9 cellular contexts compared by ENCODE assay signal in the genomic region with DNA sequence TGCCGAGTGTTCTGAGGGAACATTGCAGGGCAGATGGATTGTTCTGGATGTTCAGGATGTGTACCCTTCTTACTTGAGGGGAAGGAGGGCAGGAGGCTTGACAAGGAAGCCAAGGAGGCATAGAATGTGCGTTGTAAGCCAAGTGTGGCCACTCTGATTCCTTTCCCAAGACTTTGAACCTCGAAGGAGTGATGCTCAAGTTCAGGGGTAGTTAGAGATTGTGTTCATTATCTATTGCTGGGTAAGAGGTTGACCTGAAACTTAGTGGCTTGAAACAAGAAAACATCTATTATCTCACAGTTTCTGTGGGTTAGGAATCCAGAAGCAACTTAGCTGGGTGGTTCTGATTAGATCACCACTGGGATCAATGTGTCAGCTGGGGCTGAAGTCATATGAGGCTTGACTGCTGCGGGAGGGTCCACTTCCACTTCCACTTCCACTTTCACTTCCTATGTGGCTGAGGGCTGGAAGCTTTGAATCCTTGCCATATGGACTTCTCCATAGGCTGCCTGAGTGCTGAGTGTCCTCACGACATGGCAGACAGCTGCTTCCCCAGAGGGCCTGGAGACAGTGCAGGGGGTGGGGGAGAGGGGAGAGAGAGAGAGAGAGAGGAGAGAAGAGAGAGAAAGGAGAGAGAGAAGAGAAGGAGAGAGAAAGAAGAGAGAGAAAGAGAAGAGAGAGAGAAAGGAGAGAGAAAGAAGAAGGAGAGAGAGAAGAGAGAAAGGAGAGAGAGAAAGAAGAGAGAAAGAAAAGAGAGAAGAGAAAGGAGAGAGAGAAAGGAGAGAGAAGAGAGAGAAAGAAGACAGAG. TPM values are rescaled to one million over a fixed set of nuclear protein-coding genes. Genes with fewer than 3 reads are reported as not detected.
A peak's percentile ranks its signal among the peaks of the same experiment; 100 is the strongest.
DNase-seq lines count a peak whose midpoint lies in the region; ATAC-seq and TF ChIP-seq lines count a peak whose summit lies in the region.
"Had no signal": no experiment of that assay in that cellular context is flagged by ENCODE, and none has a peak within 500 bp of the region (broad histone marks: within the 10 kb centered on the region; RNA-seq: fewer than 3 reads in every experiment).

No MANE protein-coding gene starts in this region.

- TF ChIP-seq POLR2A in uterus (IDR thresholded peaks at IDR 0.05) = no peak

- 47% methylated on average over 4 of the region's 5 CpGs for whole genome bisulfite sequencing in mesenchymal stem cell

- in situ Hi-C loops in GM13976 (cut with MboI; ENCODE audit: low sequenced_read_pairs, unreplicated experiment) = no loop called here
- in situ Hi-C loops in HAP-1 (cut with MboI; ENCODE audit: low sequenced_read_pairs) = no loop called here

- H3K4ac ChIP-seq in mesenchymal stem cell (ENCODE audit: low read depth in 1 of 2, low read length in 2 of 2) = no peak overlapping the region

- no peak overlapping the region for H4K91ac ChIP-seq in mesenchymal stem cell (ENCODE audit: low read length)

- intact Hi-C loops in OCI-LY7 (cut with micrococcal nuclease; ENCODE audit: unreplicated experiment) (no loop called here), uterus (cut with DNase I; ENCODE audit: low total_unique reads) (no loop called here), Calu3 (cut with micrococcal nuclease; ENCODE audit: unreplicated experiment) (no loop called here)

- H3K14ac ChIP-seq in mesenchymal stem cell (ENCODE audit: low read length in 2 of 2) = no peak overlapping the region

- H3K27ac ChIP-seq in OCI-LY7 (ENCODE audit: low read depth, low read length, poor library complexity, severe bottlenecking) (no peak overlapping the region), mesenchymal stem cell (ENCODE audit: low read length, poor library complexity, severe bottlenecking) (no peak overlapping the region), uterus (no peak overlapping the region)

- no peak overlapping the region for H3K18ac ChIP-seq in mesenchymal stem cell (ENCODE audit: low read depth in 1 of 2, low read length in 2 of 2)

- POLR2A ChIA-PET in OCI-LY7 (lab: Charles Lee) = no interaction called here

- H3K4me2 ChIP-seq in OCI-LY7 (ENCODE audit: low read length) = 0 out of 2 replicates have a peak overlapping the region, but pooled peaks have one; percentile 29
- H3K4me2 ChIP-seq in mesenchymal stem cell (ENCODE audit: low read length, poor library complexity, severe bottlenecking) = no peak overlapping the region

- H3K4me1 ChIP-seq in OCI-LY7 (ENCODE audit: insufficient read depth, low read length, poor library complexity, severe bottlenecking) = peaks cover 24% of the 10 kb centered on the region
- H3K4me1 ChIP-seq in mesenchymal stem cell (ENCODE audit: control insufficient read depth, insufficient read depth, low read depth, low read length) = no peaks in the 10 kb centered on the region
- H3K4me1 ChIP-seq in HAP-1 = no peaks in the 10 kb centered on the region
- H3K4me1 ChIP-seq in uterus = no peaks in the 10 kb centered on the region

- no peak overlapping the region for H2BK5ac ChIP-seq in mesenchymal stem cell (ENCODE audit: low read depth, low read length, poor library complexity, severe bottlenecking)

- no peak overlapping the region for H3K23ac ChIP-seq in mesenchymal stem cell (ENCODE audit: low read length in 2 of 2)

- H3K9me2 ChIP-seq in OCI-LY7 (ENCODE audit: insufficient read depth, low read length) = no peaks in the 10 kb centered on the region

- no TSS peak for BruUV-seq in OCI-LY7 (replicated peaks; lab: Mats Ljungman, UMichigan)
- BruUV-seq in Calu3 (replicated peaks; lab: Mats Ljungman, UMichigan) = no TSS peak

- H2AFZ ChIP-seq in OCI-LY7 (ENCODE audit: low read length) (no peak overlapping the region), mesenchymal stem cell (ENCODE audit: low read depth, low read length) (no peak overlapping the region)

- no peak for TF ChIP-seq CTCF in GM13976 (IDR thresholded peaks at IDR 0.05; ENCODE audit: borderline replicate concordance, control extremely low read depth, extremely low read depth, insufficient read depth, missing control alignments)
- no peak for TF ChIP-seq CTCF in OCI-LY7 (conservative IDR thresholded peaks at IDR 0.05; ENCODE audit: low read length)
- TF ChIP-seq CTCF in uterus (IDR thresholded peaks at IDR 0.05) = no peak
- no peak for TF ChIP-seq CTCF in Calu3 (IDR thresholded peaks at IDR 0.05; ENCODE audit: unreplicated experiment)

- no peaks in the 10 kb centered on the region for H3K36me3 Mint-ChIP-seq in Calu3 (ENCODE audit: insufficient read depth, unreplicated experiment)

- H3K9me3 ChIP-seq in OCI-LY7 (ENCODE audit: low read length) = no peaks in the 10 kb centered on the region
- no peaks in the 10 kb centered on the region for H3K9me3 ChIP-seq in mesenchymal stem cell (ENCODE audit: control insufficient read depth, low read length)
- no peaks in the 10 kb centered on the region; the same call in 1 of the 2 replicates for H3K9me3 ChIP-seq in HAP-1
- H3K9me3 ChIP-seq in uterus = no peaks in the 10 kb centered on the region

- H4K20me1 ChIP-seq in OCI-LY7 (ENCODE audit: insufficient read depth, low read length) = no peaks in the 10 kb centered on the region

- peaks cover 98% of the 10 kb centered on the region for H3K27me3 Mint-ChIP-seq in Calu3 (ENCODE audit: unreplicated experiment)

- H3K4me1 Mint-ChIP-seq in Calu3 (ENCODE audit: low read depth, unreplicated experiment) = peaks cover 6% of the 10 kb centered on the region

- H3K27ac Mint-ChIP-seq in Calu3 (ENCODE audit: unreplicated experiment) = no peak overlapping the region

- no peak overlapping the region for H2BK120ac ChIP-seq in mesenchymal stem cell (ENCODE audit: low read depth, low read length)

- H4K8ac ChIP-seq in mesenchymal stem cell (ENCODE audit: low read length) = no peak overlapping the region

- H3K36me3 ChIP-seq in OCI-LY7 (ENCODE audit: insufficient read depth, low read length) (no peaks in the 10 kb centered on the region), mesenchymal stem cell (ENCODE audit: control insufficient read depth in 1 of 2, insufficient read depth in 2 of 2, low read depth in 1 of 2, low read length in 2 of 2) (no peaks in the 10 kb centered on the region), HAP-1 (replicated peaks) (no peaks in the 10 kb centered on the region), uterus (no peaks in the 10 kb centered on the region)

- CTCF ChIA-PET in OCI-LY7 (lab: Charles Lee; ENCODE audit: unreplicated experiment) (no interaction called here), Calu3 (lab: Charles Lee) (no interaction called here)

- no peak overlapping the region for H2BK12ac ChIP-seq in mesenchymal stem cell (ENCODE audit: low read length in 2 of 2)

- H2AK5ac ChIP-seq in mesenchymal stem cell (ENCODE audit: low read length, severe bottlenecking) = no peak overlapping the region

- no peak overlapping the region for H2BK15ac ChIP-seq in mesenchymal stem cell (ENCODE audit: low read depth, poor library complexity, severe bottlenecking)

- H3K4me3 Mint-ChIP-seq in Calu3 (ENCODE audit: low read depth, unreplicated experiment) = no peak overlapping the region

- peak; percentile 29 for ATAC-seq in GM21717 (IDR thresholded peaks at IDR 0.05; ENCODE audit: unreplicated experiment)
- ATAC-seq: HCT116 had no signal

- peaks cover 39 to 47% of the 10 kb centered on the region in 2 experiments for H3K27me3 ChIP-seq in mesenchymal stem cell (ENCODE audit: control insufficient read depth in 1 of 2, insufficient read depth in 1 of 2, low read length in 2 of 2)
- H3K27me3 ChIP-seq in HAP-1 (ENCODE audit: low read depth) = peaks cover 28% of the 10 kb centered on the region
- H3K27me3 ChIP-seq in uterus = peaks cover 0 to 8% of the 10 kb centered on the region in 2 donors

- no peaks in the 10 kb centered on the region for H3K9me3 Mint-ChIP-seq in Calu3 (ENCODE audit: low read depth, unreplicated experiment)

- H3K9ac ChIP-seq in mesenchymal stem cell (ENCODE audit: low read length) = peak overlapping the region; percentile 3

- DNase-seq in GM13976 (ENCODE audit: low spot score) = peak; percentile 50
- DNase-seq in OCI-LY7 (ENCODE audit: low spot score) = peak; percentile 37
- peak; percentile 52 for DNase-seq in mesenchymal stem cell
- DNase-seq in HAP-1 (ENCODE audit: low spot score in 2 of 2) = no peak
- DNase-seq in uterus = no peak
- DNase-seq in GOT3 (lab: John Stamatoyannopoulos, UW) = no peak
- no peak for DNase-seq in Calu3

- H3K79me1 ChIP-seq in mesenchymal stem cell (replicated peaks; ENCODE audit: low read length, poor library complexity, severe bottlenecking) = no peaks in the 10 kb centered on the region

- H3K79me2 ChIP-seq in OCI-LY7 (ENCODE audit: insufficient read depth, low read depth, low read length) = no peaks in the 10 kb centered on the region

- no peak overlapping the region for H3K4me3 ChIP-seq in OCI-LY7 (ENCODE audit: low read depth, low read length, poor library complexity, severe bottlenecking)
- peak overlapping the region in 1 of 2 experiments; percentile 34 for H3K4me3 ChIP-seq in mesenchymal stem cell (ENCODE audit: insufficient read depth in 1 of 2, low read depth in 1 of 2, low read length in 2 of 2)
- H3K4me3 ChIP-seq in HAP-1 = no peak overlapping the region
- no peak overlapping the region for H3K4me3 ChIP-seq in uterus

RNA-seq across cellular contexts. Expression of a gene that starts 6.9 kb away (rescaled TPM):
- total RNA-seq in OCI-LY7 (2014; rRNA removed; shearing (Covaris generic)) = 23.0 and 34.7 TPM in 2 replicates
- total RNA-seq in OCI-LY7 (2022) (64.2 and 71.6 TPM in 2 replicates), uterus (10 to 100 TPM in 3 of 4 donors, 1 to 10 TPM in 1; 2.6 to 36.5 (median 23.5) TPM), Calu3 (2022) (13.3 and 13.6 TPM in 2 replicates)
- 4.9 TPM for polyA plus RNA-seq in mesenchymal stem cell (2013, experiment 1 of 2)
- 4.7 TPM for polyA plus RNA-seq in mesenchymal stem cell (2013, experiment 2 of 2)

RNA-seq across cellular contexts. Expression of a gene that starts 21.5 kb away (rescaled TPM):
- total RNA-seq in OCI-LY7 (2014; rRNA removed; shearing (Covaris generic)) = 21.8 and 23.4 TPM in 2 replicates
- 29.1 and 33.7 TPM in 2 replicates for total RNA-seq in OCI-LY7 (2022)
- polyA plus RNA-seq in mesenchymal stem cell (2013, experiment 1 of 2) = 13.9 TPM
- 13.6 TPM for polyA plus RNA-seq in mesenchymal stem cell (2013, experiment 2 of 2)
- total RNA-seq in uterus = 10 to 100 TPM in 3 of 4 donors, 1 to 10 TPM in 1; 8.2 to 37.8 (median 29.5) TPM
- 31.7 and 34.4 TPM in 2 replicates for total RNA-seq in Calu3 (2022)

Comparison
In these comparisons a context has a peak if more than half of its experiments do, and no peak if none do; other contexts are left out.
1. DNase-seq: peak in GM13976 (single experiment), OCI-LY7 (single experiment) and mesenchymal stem cell (single experiment); none in HAP-1 (0 of 2), uterus (0 of 2), GOT3 (single experiment) and Calu3 (single experiment).